Comparison of ENCODE assay signal across 2 cellular contexts in genomic region chr15:25133804-25134203, GRCh38.
TF ChIP-seq lines count a peak whose summit lies in the region.

No MANE protein-coding gene starts in this region.

TF ChIP-seq in IMR-90, 13 proteins besides CTCF, POLR2A, EP300 and RAD21:
- TF ChIP-seq RCOR1 (IDR thresholded peaks at IDR 0.05; ENCODE audit: insufficient replicate concordance, low read length) (no peak), MXI1 (IDR thresholded peaks at IDR 0.05; ENCODE audit: borderline replicate concordance, low read depth, low read length) (no peak), USF2 (IDR thresholded peaks at IDR 0.05; ENCODE audit: low read depth, low read length) (no peak), MAFK (IDR thresholded peaks at IDR 0.05; ENCODE audit: low read depth, low read length) (no peak), SMC3 (IDR thresholded peaks at IDR 0.05; ENCODE audit: low read depth, low read length) (no peak), CHD1 (IDR thresholded peaks at IDR 0.05; ENCODE audit: low read depth, low read length) (no peak), NFE2L2 (IDR thresholded peaks at IDR 0.05; ENCODE audit: low read depth, low read length) (no peak), RFX5 (IDR thresholded peaks at IDR 0.05; ENCODE audit: low read depth, low read length) (no peak), MAZ (IDR thresholded peaks at IDR 0.05; ENCODE audit: borderline replicate concordance, low read depth, low read length) (no peak), ELK1 (IDR thresholded peaks at IDR 0.05; ENCODE audit: borderline replicate concordance, low read depth, low read length) (no peak), CEBPB (IDR thresholded peaks at IDR 0.05; ENCODE audit: low read depth, low read length) (no peak), FOS (IDR thresholded peaks at IDR 0.05; ENCODE audit: low read depth, low read length) (no peak)

TF ChIP-seq in H1, 55 proteins besides CTCF, POLR2A, EP300 and RAD21:
- TF ChIP-seq RXRA (IDR thresholded peaks at IDR 0.05; ENCODE audit: insufficient read depth, low read depth, low read length) (no peak), SIX5 (IDR thresholded peaks at IDR 0.05; ENCODE audit: low read depth, low read length) (no peak), POLR2AphosphoS5 (IDR thresholded peaks at IDR 0.05; ENCODE audit: low read depth, low read length) (peak; percentile 53)
TF ChIP-seq in H1: peak in this region for 1.
